1 cellular context compared by ENCODE assay signal in the genomic region with DNA sequence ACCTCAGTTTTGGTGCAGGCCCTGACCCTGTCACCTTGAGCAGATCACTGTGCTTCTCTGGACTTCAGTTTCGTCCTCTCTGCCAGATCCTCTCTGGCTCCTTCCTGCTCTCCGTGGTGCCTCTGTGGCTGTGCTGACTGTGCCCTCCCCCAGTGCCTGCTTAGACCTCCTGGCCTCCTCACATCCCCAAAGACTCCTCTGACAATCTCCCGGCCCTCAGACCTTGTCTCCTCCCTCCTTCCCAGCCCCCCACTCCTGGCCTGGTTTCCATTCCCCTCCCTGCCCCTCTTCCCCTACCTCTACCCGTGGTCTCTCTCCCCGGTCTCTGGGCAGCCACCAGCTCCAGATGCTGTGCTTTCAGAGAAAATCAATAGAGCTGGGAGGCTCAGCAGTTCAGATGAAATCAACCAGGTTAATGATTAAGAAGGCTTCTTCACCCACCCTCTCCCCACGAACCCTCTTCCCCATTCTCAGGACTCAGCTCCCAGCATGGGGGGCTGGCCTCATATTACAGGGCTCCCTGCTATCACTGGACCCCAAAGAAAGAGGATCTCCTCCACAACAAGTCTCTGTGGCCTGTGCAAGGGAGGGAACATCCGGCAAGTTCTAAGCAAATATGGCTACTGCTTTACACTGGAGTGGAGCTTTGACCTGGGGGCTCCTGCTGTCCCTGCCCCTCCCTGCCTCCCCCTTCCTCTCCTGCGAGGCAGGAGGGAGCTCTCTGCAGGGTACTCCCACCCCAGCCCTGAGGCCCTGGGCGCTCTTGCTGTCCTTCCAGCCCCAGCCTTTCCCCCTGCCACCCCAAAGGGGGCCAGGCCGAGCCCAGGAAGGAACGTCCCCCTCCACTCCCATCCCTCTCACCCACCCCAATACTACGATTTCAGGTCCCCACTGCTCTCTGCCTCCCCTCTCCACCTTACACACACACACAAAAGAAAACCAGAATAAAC.
A peak's percentile ranks its signal among the peaks of the same experiment; 100 is the strongest.
TF ChIP-seq lines count a peak whose summit lies in the region.

No MANE protein-coding gene starts in this region.

TF ChIP-seq in HepG2, 621 proteins besides CTCF, POLR2A, EP300 and RAD21 (continued from another document and continues in another):
- no peak for TF ChIP-seq NR3C1 (CRISPR knock-in tag; IDR thresholded peaks at IDR 0.05)
- TF ChIP-seq ZNF441 (CRISPR knock-in tag; IDR thresholded peaks at IDR 0.05; ENCODE audit: borderline replicate concordance), result no peak
- no peak for TF ChIP-seq ZEB1 (IDR thresholded peaks at IDR 0.05; ENCODE audit: insufficient replicate concordance, low read depth)
- TF ChIP-seq STAG1 (CRISPR knock-in tag; IDR thresholded peaks at IDR 0.05), result no peak
- TF ChIP-seq THAP11 (CRISPR knock-in tag; IDR thresholded peaks at IDR 0.05), result peak; percentile 71
- no peak for TF ChIP-seq SSRP1 (CRISPR knock-in tag; IDR thresholded peaks at IDR 0.05)
- TF ChIP-seq, protein P1, sequence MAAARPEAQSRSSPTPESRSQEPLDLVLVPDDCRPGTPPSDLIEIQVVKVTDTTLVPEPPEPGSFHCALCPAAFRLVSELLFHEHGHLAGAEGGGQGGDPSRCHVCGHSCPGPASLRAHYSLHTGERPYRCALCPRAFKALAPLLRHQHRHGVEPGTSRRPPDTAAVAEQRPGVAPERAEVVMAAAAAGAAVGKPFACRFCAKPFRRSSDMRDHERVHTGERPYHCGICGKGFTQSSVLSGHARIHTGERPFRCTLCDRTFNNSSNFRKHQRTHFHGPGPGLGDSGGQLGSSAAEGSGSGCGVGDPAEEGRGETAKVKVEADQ (CRISPR knock-in tag; IDR thresholded peaks at IDR 0.05; ENCODE audit: borderline replicate concordance), result no peak
- no peak for TF ChIP-seq SRF (IDR thresholded peaks at IDR 0.05; ENCODE audit: low read depth, low read length)
- peak; percentile 42 for TF ChIP-seq ZNF317 (CRISPR knock-in tag; IDR thresholded peaks at IDR 0.05)
- no peak; the same call in 1 of the 2 replicates for TF ChIP-seq GFI1 (CRISPR knock-in tag; IDR thresholded peaks at IDR 0.05; ENCODE audit: borderline replicate concordance)
- no peak; the same call in none of the 2 replicates for TF ChIP-seq NRL (CRISPR knock-in tag; IDR thresholded peaks at IDR 0.05; ENCODE audit: borderline replicate concordance)
- TF ChIP-seq ZNF180 (CRISPR knock-in tag; IDR thresholded peaks at IDR 0.05; ENCODE audit: borderline replicate concordance, low read depth), result no peak
- no peak for TF ChIP-seq TOPORS (CRISPR knock-in tag; IDR thresholded peaks at IDR 0.05)
- no peak for TF ChIP-seq CC2D1A (CRISPR knock-in tag; IDR thresholded peaks at IDR 0.05)
- peak; percentile 18; the same call in 1 of the 2 replicates for TF ChIP-seq CAMTA2 (CRISPR knock-in tag; IDR thresholded peaks at IDR 0.05; ENCODE audit: borderline replicate concordance)
- TF ChIP-seq ZNF670 (CRISPR knock-in tag; IDR thresholded peaks at IDR 0.05; ENCODE audit: borderline replicate concordance), result no peak
- TF ChIP-seq PAX8 (CRISPR knock-in tag; IDR thresholded peaks at IDR 0.05; ENCODE audit: borderline replicate concordance), result 0 out of 2 replicates have a peak, but pooled peaks have one; percentile 12
- TF ChIP-seq, protein P2, sequence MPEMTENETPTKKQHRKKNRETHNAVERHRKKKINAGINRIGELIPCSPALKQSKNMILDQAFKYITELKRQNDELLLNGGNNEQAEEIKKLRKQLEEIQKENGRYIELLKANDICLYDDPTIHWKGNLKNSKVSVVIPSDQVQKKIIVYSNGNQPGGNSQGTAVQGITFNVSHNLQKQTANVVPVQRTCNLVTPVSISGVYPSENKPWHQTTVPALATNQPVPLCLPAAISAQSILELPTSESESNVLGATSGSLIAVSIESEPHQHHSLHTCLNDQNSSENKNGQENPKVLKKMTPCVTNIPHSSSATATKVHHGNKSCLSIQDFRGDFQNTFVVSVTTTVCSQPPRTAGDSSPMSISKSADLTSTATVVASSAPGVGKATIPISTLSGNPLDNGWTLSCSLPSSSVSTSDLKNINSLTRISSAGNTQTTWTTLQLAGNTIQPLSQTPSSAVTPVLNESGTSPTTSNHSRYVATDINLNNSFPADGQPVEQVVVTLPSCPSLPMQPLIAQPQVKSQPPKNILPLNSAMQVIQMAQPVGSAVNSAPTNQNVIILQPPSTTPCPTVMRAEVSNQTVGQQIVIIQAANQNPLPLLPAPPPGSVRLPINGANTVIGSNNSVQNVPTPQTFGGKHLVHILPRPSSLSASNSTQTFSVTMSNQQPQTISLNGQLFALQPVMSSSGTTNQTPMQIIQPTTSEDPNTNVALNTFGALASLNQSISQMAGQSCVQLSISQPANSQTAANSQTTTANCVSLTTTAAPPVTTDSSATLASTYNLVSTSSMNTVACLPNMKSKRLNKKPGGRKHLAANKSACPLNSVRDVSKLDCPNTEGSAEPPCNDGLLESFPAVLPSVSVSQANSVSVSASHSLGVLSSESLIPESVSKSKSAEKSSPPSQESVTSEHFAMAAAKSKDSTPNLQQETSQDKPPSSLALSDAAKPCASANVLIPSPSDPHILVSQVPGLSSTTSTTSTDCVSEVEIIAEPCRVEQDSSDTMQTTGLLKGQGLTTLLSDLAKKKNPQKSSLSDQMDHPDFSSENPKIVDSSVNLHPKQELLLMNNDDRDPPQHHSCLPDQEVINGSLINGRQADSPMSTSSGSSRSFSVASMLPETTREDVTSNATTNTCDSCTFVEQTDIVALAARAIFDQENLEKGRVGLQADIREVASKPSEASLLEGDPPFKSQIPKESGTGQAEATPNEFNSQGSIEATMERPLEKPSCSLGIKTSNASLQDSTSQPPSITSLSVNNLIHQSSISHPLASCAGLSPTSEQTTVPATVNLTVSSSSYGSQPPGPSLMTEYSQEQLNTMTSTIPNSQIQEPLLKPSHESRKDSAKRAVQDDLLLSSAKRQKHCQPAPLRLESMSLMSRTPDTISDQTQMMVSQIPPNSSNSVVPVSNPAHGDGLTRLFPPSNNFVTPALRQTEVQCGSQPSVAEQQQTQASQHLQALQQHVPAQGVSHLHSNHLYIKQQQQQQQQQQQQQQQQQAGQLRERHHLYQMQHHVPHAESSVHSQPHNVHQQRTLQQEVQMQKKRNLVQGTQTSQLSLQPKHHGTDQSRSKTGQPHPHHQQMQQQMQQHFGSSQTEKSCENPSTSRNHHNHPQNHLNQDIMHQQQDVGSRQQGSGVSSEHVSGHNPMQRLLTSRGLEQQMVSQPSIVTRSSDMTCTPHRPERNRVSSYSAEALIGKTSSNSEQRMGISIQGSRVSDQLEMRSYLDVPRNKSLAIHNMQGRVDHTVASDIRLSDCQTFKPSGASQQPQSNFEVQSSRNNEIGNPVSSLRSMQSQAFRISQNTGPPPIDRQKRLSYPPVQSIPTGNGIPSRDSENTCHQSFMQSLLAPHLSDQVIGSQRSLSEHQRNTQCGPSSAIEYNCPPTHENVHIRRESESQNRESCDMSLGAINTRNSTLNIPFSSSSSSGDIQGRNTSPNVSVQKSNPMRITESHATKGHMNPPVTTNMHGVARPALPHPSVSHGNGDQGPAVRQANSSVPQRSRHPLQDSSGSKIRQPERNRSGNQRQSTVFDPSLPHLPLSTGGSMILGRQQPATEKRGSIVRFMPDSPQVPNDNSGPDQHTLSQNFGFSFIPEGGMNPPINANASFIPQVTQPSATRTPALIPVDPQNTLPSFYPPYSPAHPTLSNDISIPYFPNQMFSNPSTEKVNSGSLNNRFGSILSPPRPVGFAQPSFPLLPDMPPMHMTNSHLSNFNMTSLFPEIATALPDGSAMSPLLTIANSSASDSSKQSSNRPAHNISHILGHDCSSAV (CRISPR knock-in tag; IDR thresholded peaks at IDR 0.05; ENCODE audit: borderline replicate concordance), result no peak
- no peak for TF ChIP-seq CBX5 (CRISPR knock-in tag; IDR thresholded peaks at IDR 0.05; ENCODE audit: borderline replicate concordance)
- TF ChIP-seq, protein P3, sequence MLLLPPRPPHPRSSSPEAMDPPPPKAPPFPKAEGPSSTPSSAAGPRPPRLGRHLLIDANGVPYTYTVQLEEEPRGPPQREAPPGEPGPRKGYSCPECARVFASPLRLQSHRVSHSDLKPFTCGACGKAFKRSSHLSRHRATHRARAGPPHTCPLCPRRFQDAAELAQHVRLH (CRISPR knock-in tag; IDR thresholded peaks at IDR 0.05; ENCODE audit: borderline replicate concordance, low read depth), result peak; percentile 10; the same call in 1 of the 2 replicates
- 0 out of 2 replicates have a peak, but pooled peaks have one; percentile 8 for TF ChIP-seq JUN (CRISPR knock-in tag; IDR thresholded peaks at IDR 0.05)
- TF ChIP-seq, protein P4, sequence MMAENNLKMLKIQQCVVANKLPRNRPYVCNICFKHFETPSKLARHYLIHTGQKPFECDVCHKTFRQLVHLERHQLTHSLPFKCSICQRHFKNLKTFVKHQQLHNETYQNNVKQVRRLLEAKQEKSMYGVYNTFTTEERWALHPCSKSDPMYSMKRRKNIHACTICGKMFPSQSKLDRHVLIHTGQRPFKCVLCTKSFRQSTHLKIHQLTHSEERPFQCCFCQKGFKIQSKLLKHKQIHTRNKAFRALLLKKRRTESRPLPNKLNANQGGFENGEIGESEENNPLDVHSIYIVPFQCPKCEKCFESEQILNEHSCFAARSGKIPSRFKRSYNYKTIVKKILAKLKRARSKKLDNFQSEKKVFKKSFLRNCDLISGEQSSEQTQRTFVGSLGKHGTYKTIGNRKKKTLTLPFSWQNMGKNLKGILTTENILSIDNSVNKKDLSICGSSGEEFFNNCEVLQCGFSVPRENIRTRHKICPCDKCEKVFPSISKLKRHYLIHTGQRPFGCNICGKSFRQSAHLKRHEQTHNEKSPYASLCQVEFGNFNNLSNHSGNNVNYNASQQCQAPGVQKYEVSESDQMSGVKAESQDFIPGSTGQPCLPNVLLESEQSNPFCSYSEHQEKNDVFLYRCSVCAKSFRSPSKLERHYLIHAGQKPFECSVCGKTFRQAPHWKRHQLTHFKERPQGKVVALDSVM (CRISPR knock-in tag; IDR thresholded peaks at IDR 0.05), result peak; percentile 33; the same call in 1 of the 2 replicates
- TF ChIP-seq, protein P5, sequence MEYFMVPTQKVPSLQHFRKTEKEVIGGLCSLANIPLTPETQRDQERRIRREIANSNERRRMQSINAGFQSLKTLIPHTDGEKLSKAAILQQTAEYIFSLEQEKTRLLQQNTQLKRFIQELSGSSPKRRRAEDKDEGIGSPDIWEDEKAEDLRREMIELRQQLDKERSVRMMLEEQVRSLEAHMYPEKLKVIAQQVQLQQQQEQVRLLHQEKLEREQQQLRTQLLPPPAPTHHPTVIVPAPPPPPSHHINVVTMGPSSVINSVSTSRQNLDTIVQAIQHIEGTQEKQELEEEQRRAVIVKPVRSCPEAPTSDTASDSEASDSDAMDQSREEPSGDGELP (IDR thresholded peaks at IDR 0.05; ENCODE audit: borderline replicate concordance, low read depth), result peak; percentile 44; the same call in 1 of the 2 replicates
- TF ChIP-seq, protein P6, sequence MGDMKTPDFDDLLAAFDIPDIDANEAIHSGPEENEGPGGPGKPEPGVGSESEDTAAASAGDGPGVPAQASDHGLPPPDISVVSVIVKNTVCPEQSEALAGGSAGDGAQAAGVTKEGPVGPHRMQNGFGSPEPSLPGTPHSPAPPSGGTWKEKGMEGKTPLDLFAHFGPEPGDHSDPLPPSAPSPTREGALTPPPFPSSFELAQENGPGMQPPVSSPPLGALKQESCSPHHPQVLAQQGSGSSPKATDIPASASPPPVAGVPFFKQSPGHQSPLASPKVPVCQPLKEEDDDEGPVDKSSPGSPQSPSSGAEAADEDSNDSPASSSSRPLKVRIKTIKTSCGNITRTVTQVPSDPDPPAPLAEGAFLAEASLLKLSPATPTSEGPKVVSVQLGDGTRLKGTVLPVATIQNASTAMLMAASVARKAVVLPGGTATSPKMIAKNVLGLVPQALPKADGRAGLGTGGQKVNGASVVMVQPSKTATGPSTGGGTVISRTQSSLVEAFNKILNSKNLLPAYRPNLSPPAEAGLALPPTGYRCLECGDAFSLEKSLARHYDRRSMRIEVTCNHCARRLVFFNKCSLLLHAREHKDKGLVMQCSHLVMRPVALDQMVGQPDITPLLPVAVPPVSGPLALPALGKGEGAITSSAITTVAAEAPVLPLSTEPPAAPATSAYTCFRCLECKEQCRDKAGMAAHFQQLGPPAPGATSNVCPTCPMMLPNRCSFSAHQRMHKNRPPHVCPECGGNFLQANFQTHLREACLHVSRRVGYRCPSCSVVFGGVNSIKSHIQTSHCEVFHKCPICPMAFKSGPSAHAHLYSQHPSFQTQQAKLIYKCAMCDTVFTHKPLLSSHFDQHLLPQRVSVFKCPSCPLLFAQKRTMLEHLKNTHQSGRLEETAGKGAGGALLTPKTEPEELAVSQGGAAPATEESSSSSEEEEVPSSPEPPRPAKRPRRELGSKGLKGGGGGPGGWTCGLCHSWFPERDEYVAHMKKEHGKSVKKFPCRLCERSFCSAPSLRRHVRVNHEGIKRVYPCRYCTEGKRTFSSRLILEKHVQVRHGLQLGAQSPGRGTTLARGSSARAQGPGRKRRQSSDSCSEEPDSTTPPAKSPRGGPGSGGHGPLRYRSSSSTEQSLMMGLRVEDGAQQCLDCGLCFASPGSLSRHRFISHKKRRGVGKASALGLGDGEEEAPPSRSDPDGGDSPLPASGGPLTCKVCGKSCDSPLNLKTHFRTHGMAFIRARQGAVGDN (CRISPR knock-in tag; IDR thresholded peaks at IDR 0.05), result peak; percentile 81; the same call in 1 of the 2 replicates
- no peak for TF ChIP-seq RORA (CRISPR knock-in tag; IDR thresholded peaks at IDR 0.05)
- TF ChIP-seq SMYD3 (CRISPR knock-in tag; IDR thresholded peaks at IDR 0.05), result no peak
- TF ChIP-seq SOX5 (CRISPR knock-in tag; IDR thresholded peaks at IDR 0.05; ENCODE audit: borderline replicate concordance), result no peak; the same call in 1 of the 2 replicates
- peak; percentile 85 for TF ChIP-seq ASH2L (IDR thresholded peaks at IDR 0.05; ENCODE audit: insufficient read length, low read depth, low read length)
- TF ChIP-seq, protein P7, sequence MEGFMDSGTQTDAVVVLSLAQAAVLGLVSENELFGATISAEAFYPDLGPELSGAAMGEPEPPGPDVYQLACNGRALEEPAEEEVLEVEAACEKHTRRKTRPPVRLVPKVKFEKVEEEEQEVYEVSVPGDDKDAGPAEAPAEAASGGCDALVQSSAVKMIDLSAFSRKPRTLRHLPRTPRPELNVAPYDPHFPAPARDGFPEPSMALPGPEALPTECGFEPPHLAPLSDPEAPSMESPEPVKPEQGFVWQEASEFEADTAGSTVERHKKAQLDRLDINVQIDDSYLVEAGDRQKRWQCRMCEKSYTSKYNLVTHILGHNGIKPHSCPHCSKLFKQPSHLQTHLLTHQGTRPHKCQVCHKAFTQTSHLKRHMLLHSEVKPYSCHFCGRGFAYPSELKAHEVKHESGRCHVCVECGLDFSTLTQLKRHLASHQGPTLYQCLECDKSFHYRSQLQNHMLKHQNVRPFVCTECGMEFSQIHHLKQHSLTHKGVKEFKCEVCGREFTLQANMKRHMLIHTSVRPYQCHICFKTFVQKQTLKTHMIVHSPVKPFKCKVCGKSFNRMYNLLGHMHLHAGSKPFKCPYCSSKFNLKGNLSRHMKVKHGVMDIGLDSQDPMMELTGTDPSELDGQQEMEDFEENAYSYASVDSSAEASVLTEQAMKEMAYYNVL (CRISPR knock-in tag; IDR thresholded peaks at IDR 0.05; ENCODE audit: borderline replicate concordance), result peak; percentile 76; the same call in 1 of the 2 replicates
- TF ChIP-seq RBM39 (IDR thresholded peaks at IDR 0.05; ENCODE audit: low read depth, low read length, poor library complexity, severe bottlenecking), result no peak
- TF ChIP-seq ZNF556 (CRISPR knock-in tag; IDR thresholded peaks at IDR 0.05; ENCODE audit: borderline replicate concordance), result peak; percentile 74; the same call in 1 of the 2 replicates
- no peak for TF ChIP-seq ZSCAN22 (CRISPR knock-in tag; IDR thresholded peaks at IDR 0.05)
- no peak for TF ChIP-seq ATF7 (IDR thresholded peaks at IDR 0.05)
- no peak for TF ChIP-seq ATF7 (CRISPR knock-in tag; IDR thresholded peaks at IDR 0.05)
- TF ChIP-seq CCAR2 (optimal IDR thresholded peaks at IDR 0.05; ENCODE audit: low read depth, low read length), result no peak
